18 cellular contexts compared by ENCODE assay signal in the genomic region with DNA sequence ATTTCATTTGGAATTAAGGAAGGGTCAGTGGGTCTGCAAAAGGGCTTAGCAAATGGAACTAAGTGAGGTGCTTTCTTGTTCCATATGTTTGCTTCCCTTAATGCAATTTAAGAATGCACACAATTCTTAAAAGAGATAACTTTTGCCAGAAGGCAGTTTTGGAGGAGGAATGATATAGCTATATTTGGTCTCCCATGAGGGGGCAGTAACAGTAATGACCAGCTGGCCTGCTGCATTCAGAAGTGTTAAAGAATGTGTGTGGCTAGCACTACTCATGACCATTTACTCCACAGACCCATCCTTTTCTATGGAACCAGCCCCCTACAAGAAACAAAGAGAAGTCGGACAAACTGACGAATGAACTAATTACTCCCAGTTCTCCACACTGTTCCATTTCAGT.
"Had no signal": no experiment of that assay in that cellular context is flagged by ENCODE, and none has a peak within 500 bp of the region (broad histone marks: within the 10 kb centered on the region; RNA-seq: fewer than 3 reads in every experiment).

No MANE protein-coding gene starts in this region.

- DNase-seq: activated CD4-positive, alpha-beta T cell treated with anti-CD3 and anti-CD28 coated beads, Interleukin-2, amount 50 U/mL, for 4 hours; activated gamma-delta T cell; activated naive CD8-positive, alpha-beta T cell treated with anti-CD3 and anti-CD28 coated beads for 36 hours; activated T-cell treated with anti-CD3 and anti-CD28 coated beads, Interleukin-2, amount 50 U/mL, for 4 hours; dorsolateral prefrontal cortex; foreskin melanocyte; heart left ventricle; occipital lobe; stimulated activated CD4-positive, alpha-beta T cell treated with anti-CD3 and anti-CD28 coated beads, Interleukin-4, amount 100 ng/mL, for 4 hours; stimulated activated naive CD8-positive, alpha-beta T cell treated with anti-CD3 and anti-CD28 coated beads, Interleukin-15, amount 100 ng/mL, for 72 hours; T-helper 17 cell; testis had no signal

- H3K27me3 ChIP-seq: breast epithelium, dorsolateral prefrontal cortex, esophagus muscularis mucosa, heart left ventricle, testis had no signal

- H3K27ac ChIP-seq: breast epithelium, testis had no signal

- H3K36me3 ChIP-seq: breast epithelium, esophagus muscularis mucosa, heart left ventricle had no signal

- H3K9me3 Mint-ChIP-seq: memory B cell had no signal

- H3K36me3 Mint-ChIP-seq: activated naive CD8-positive, alpha-beta T cell treated with anti-CD3 and anti-CD28 coated beads for 36 hours; memory B cell had no signal

- H3K4me3 ChIP-seq: breast epithelium, dorsolateral prefrontal cortex, esophagus muscularis mucosa, heart left ventricle, skin epidermis, testis had no signal

- H3K4me1 ChIP-seq: breast epithelium, testis had no signal

- H3K9me3 ChIP-seq: breast epithelium, esophagus muscularis mucosa, testis had no signal

- H3K4me3 Mint-ChIP-seq: activated naive CD8-positive, alpha-beta T cell treated with anti-CD3 and anti-CD28 coated beads for 36 hours; activated T-cell treated with anti-CD3 and anti-CD28 coated beads, Interleukin-2, amount 50 U/mL, for 4 hours; memory B cell; nephron; stimulated activated naive CD8-positive, alpha-beta T cell treated with anti-CD3 and anti-CD28 coated beads, Interleukin-15, amount 100 ng/mL, for 72 hours; T-helper 17 cell had no signal

- H3K4me1 Mint-ChIP-seq: activated naive CD8-positive, alpha-beta T cell treated with anti-CD3 and anti-CD28 coated beads for 36 hours; memory B cell; stimulated activated naive CD8-positive, alpha-beta T cell treated with anti-CD3 and anti-CD28 coated beads, Interleukin-15, amount 100 ng/mL, for 72 hours had no signal

- H3K27ac Mint-ChIP-seq: activated naive CD8-positive, alpha-beta T cell treated with anti-CD3 and anti-CD28 coated beads for 36 hours; memory B cell; stimulated activated naive CD8-positive, alpha-beta T cell treated with anti-CD3 and anti-CD28 coated beads, Interleukin-15, amount 100 ng/mL, for 72 hours; T-helper 17 cell had no signal

- ATAC-seq: activated T-cell treated with anti-CD3 and anti-CD28 coated beads, Interleukin-2, amount 50 U/mL, for 4 hours; heart left ventricle; left lobe of liver; stimulated activated naive CD8-positive, alpha-beta T cell treated with anti-CD3 and anti-CD28 coated beads, Interleukin-15, amount 100 ng/mL, for 72 hours; T-helper 17 cell had no signal

- H3K27me3 Mint-ChIP-seq: memory B cell had no signal
